In genomic region chr11:126307706-126308105, GRCh38 we compare ENCODE assay signal across 9 cellular contexts. TPM values are rescaled to one million over a fixed set of nuclear protein-coding genes. Genes with fewer than 3 reads are reported as not detected.
DNase-seq lines count a peak whose midpoint lies in the region; ATAC-seq, FAIRE-seq and TF ChIP-seq lines count a peak whose summit lies in the region.
"Had no signal": no experiment of that assay in that cellular context is flagged by ENCODE, and none has a peak within 500 bp of the region (broad histone marks: within the 10 kb centered on the region; RNA-seq: fewer than 3 reads in every experiment).

No MANE protein-coding gene starts in this region.

- CTCF ChIA-PET in H1 (lab: Charles Lee; ENCODE audit: partially characterized antibody), result interaction anchor here (0.6 to 4.8 kb wide), 15 partner anchors 9 to 591 kb away, joined by 3 to 24 read pairs (median 4); no protein-coding TSS in a partner anchor

- H2AK5ac ChIP-seq in H1 (ENCODE audit: low read depth, low read length), result no peak overlapping the region

- H3K23me2 ChIP-seq in H1 (ENCODE audit: low read depth, low read length), result peaks cover 3% of the 10 kb centered on the region

- H3K56ac ChIP-seq in H1 (replicated peaks; ENCODE audit: insufficient read length, low read depth, low read length), result no peak overlapping the region

- TF ChIP-seq CTCF in H1 (IDR thresholded peaks at IDR 0.05; ENCODE audit: control extremely low read depth in 1 of 3, insufficient read depth in 1 of 3, low read depth in 1 of 3, low read length in 3 of 3), result peak; percentile 13 to 70 (median 58)
- no peak for TF ChIP-seq CTCF in gastrocnemius medialis (IDR thresholded peaks at IDR 0.05 in 4 of 5, conservative IDR thresholded peaks at IDR 0.05 in 1 of 5)
- TF ChIP-seq CTCF in thyroid gland (IDR thresholded peaks at IDR 0.05), result no peak

- intact Hi-C loops in gastrocnemius medialis (cut with DNase I; ENCODE audit: low total_unique reads) (loop anchor here (5.0 kb wide), 1 partner anchor 50 kb away; the partner anchor contains the start of gene ST3GAL4), thyroid gland (cut with DNase I) (no loop called here), cardiac septum (cut with DNase I) (loop anchor here (10.0 kb wide), 1 partner anchor 687 kb away; no protein-coding TSS in a partner anchor)

- peaks cover 0 to 5% (median 2%) of the 10 kb centered on the region in 4 experiments; a peak in 4 of 7 replicates for H3K4me1 ChIP-seq in H1 (replicated peaks in 1 of 4; ENCODE audit: control insufficient read depth in 3 of 4, insufficient read depth in 4 of 4, low read length in 3 of 4)
- H3K4me1 ChIP-seq in gastrocnemius medialis, result peaks cover 22 to 43% of the 10 kb centered on the region in 2 donors
- peaks cover 6 to 10% of the 10 kb centered on the region in 2 donors for H3K4me1 ChIP-seq in thyroid gland

- in situ Hi-C loops in gastrocnemius medialis (cut with MboI; ENCODE audit: low sequenced_read_pairs in 4 of 4), result loop anchor here in 1 of 4 donors (25.0 kb wide), 1 partner anchor 180 kb away; no protein-coding TSS in a partner anchor

- no peak overlapping the region for H2AFZ ChIP-seq in H1 (ENCODE audit: low read length)

- peak; percentile 48 for FAIRE-seq in H1 (lab: Jason Lieb, UNC)

- H2BK15ac ChIP-seq in H1 (ENCODE audit: low read length), result no peak overlapping the region

- H3K36me3 ChIP-seq in H1 (ENCODE audit: control insufficient read depth in 2 of 4, insufficient read depth in 4 of 4, low read length in 3 of 4), result peaks cover 0 to 3% (median 2%) of the 10 kb centered on the region in 4 experiments; a peak in 2 of 8 replicates
- H3K36me3 ChIP-seq in gastrocnemius medialis, result no peaks in the 10 kb centered on the region
- H3K36me3 ChIP-seq in thyroid gland, result no peaks in the 10 kb centered on the region

- peak overlapping the region; percentile 5 for H3K4me3 Mint-ChIP-seq in activated naive CD4-positive, alpha-beta T cell treated with anti-CD3 and anti-CD28 coated beads, Interleukin-2, amount 50 U/mL, for 24 hours
- H3K4me3 Mint-ChIP-seq: dendritic cell treated with granulocyte-macrophage colony-stimulating factor and Interleukin-4, amounts not matched to agents 40 ng/mL and 50 ng/mL, for 4 days had no signal

- H3K27ac ChIP-seq in H1 (ENCODE audit: low read depth, low read length), result no peak overlapping the region
- peak overlapping the region in 3 of 4 donors; percentile 72 to 79 (median 79) for H3K27ac ChIP-seq in gastrocnemius medialis
- H3K27ac ChIP-seq in thyroid gland, result no peak overlapping the region

- TF ChIP-seq RAD21 in H1 (IDR thresholded peaks at IDR 0.05 in 1 of 2, conservative IDR thresholded peaks at IDR 0.05 in 1 of 2; ENCODE audit: low read depth in 2 of 2, low read length in 2 of 2), result peak; percentile 55 to 70

- H4K20me1 ChIP-seq in H1 (replicated peaks in 1 of 2; ENCODE audit: control insufficient read depth in 1 of 2, insufficient read depth in 2 of 2, low read length in 2 of 2), result peaks cover 0 to 1% of the 10 kb centered on the region in 2 experiments

- peaks cover 0 to 10% of the 10 kb centered on the region in 2 experiments; a peak in 2 of 4 replicates for H3K79me2 ChIP-seq in H1 (ENCODE audit: control insufficient read depth in 1 of 2, insufficient read depth in 2 of 2, low read length in 2 of 2)

- ATAC-seq in gastrocnemius medialis, result no peak

- TF ChIP-seq EP300 in H1 (IDR thresholded peaks at IDR 0.05; ENCODE audit: borderline replicate concordance in 1 of 2, low read depth in 2 of 2, low read length in 2 of 2), result no peak

- no peak overlapping the region for H2BK20ac ChIP-seq in H1 (ENCODE audit: low read length)

- POLR2A ChIA-PET in H1 (lab: Charles Lee; ENCODE audit: partially characterized antibody), result interaction anchor here (0.7 to 0.9 kb wide), 2 partner anchors 23 to 38 kb away, joined by 3 to 5 read pairs; no protein-coding TSS in a partner anchor

- H3K36me3 Mint-ChIP-seq in activated naive CD4-positive, alpha-beta T cell treated with anti-CD3 and anti-CD28 coated beads, Interleukin-2, amount 50 U/mL, for 24 hours, result peaks cover 6% of the 10 kb centered on the region

- no peaks in the 10 kb centered on the region for H3K27me3 ChIP-seq in H1 (replicated peaks in 1 of 4; ENCODE audit: control insufficient read depth in 3 of 4, extremely low read depth in 1 of 4, insufficient read depth in 3 of 4, low read length in 3 of 4)
- no peaks in the 10 kb centered on the region for H3K27me3 ChIP-seq in gastrocnemius medialis
- H3K27me3 ChIP-seq in thyroid gland, result no peaks in the 10 kb centered on the region

- no peak overlapping the region for H3K4me2 ChIP-seq in H1 (ENCODE audit: insufficient read depth in 1 of 2, low read depth in 2 of 2, low read length in 2 of 2)

- H2BK5ac ChIP-seq in H1 (ENCODE audit: low read depth, low read length), result no peak overlapping the region

- H3K18ac ChIP-seq in H1 (ENCODE audit: extremely low read depth, low read length), result no peak overlapping the region

- H3K4me3 ChIP-seq in H1 (ENCODE audit: extremely low read depth in 1 of 4, insufficient read depth in 2 of 4, low read depth in 3 of 4, low read length in 4 of 4), result no peak overlapping the region
- no peak overlapping the region for H3K4me3 ChIP-seq in gastrocnemius medialis
- no peak overlapping the region for H3K4me3 ChIP-seq in thyroid gland (replicated peaks in 1 of 3)

- H3K4ac ChIP-seq in H1 (replicated peaks; ENCODE audit: insufficient read length, low read depth, low read length), result no peak overlapping the region

- H3K14ac ChIP-seq in H1 (ENCODE audit: insufficient read length), result no peak overlapping the region

- peaks cover 2% of the 10 kb centered on the region; the same call in 1 of the 2 replicates for H3K79me1 ChIP-seq in H1 (ENCODE audit: low read depth, low read length)

- H4K8ac ChIP-seq in H1 (ENCODE audit: extremely low read depth, insufficient read depth, low read length), result no peak overlapping the region

- no peak overlapping the region for H4K91ac ChIP-seq in H1 (replicated peaks; ENCODE audit: insufficient read length, low read length)

- H3K9me3 ChIP-seq in H1 (ENCODE audit: insufficient read depth in 2 of 2, low read depth in 1 of 2, low read length in 1 of 2) (no peaks in the 10 kb centered on the region), gastrocnemius medialis (no peaks in the 10 kb centered on the region), thyroid gland (no peaks in the 10 kb centered on the region)

- TF ChIP-seq POLR2A in H1 (IDR thresholded peaks at IDR 0.05; ENCODE audit: control extremely low read depth in 1 of 2, low read depth in 2 of 2, low read length in 2 of 2), result no peak
- no peak for TF ChIP-seq POLR2A in gastrocnemius medialis (IDR thresholded peaks at IDR 0.05)
- no peak for TF ChIP-seq POLR2A in thyroid gland (IDR thresholded peaks at IDR 0.05)

- WGBS in H1 (ENCODE audit: extremely low coverage in 1 of 2, insufficient coverage in 1 of 2, insufficient read length in 1 of 2, insufficient replicate concordance in 2 of 2, low coverage in 1 of 2, low lambda C conversion rate in 2 of 2, missing lambda C conversion rate in 1 of 2), 2 experiments, result 60% methylated on average over 5 of the region's 5 CpGs; no CpG with 5 or more reads in 1 of the 2 experiments
- 47 to 54% methylated on average over 5 of the region's 5 CpGs for WGBS in thyroid gland, 2 donors

- no peak overlapping the region for H3K23ac ChIP-seq in H1 (ENCODE audit: insufficient read length)

- no peaks in the 10 kb centered on the region for H3K9me3 Mint-ChIP-seq in activated naive CD4-positive, alpha-beta T cell treated with anti-CD3 and anti-CD28 coated beads, Interleukin-2, amount 50 U/mL, for 24 hours
- H3K9me3 Mint-ChIP-seq: dendritic cell treated with granulocyte-macrophage colony-stimulating factor and Interleukin-4, amounts not matched to agents 40 ng/mL and 50 ng/mL, for 4 days had no signal

- peak overlapping the region; percentile 11 for H3K27ac Mint-ChIP-seq in activated naive CD4-positive, alpha-beta T cell treated with anti-CD3 and anti-CD28 coated beads, Interleukin-2, amount 50 U/mL, for 24 hours
- H3K27ac Mint-ChIP-seq: dendritic cell treated with granulocyte-macrophage colony-stimulating factor and Interleukin-4, amounts not matched to agents 40 ng/mL and 50 ng/mL, for 4 days had no signal

- no peak overlapping the region for H2BK12ac ChIP-seq in H1 (ENCODE audit: low read depth, low read length)

- no peaks in the 10 kb centered on the region for H3K27me3 Mint-ChIP-seq in activated naive CD4-positive, alpha-beta T cell treated with anti-CD3 and anti-CD28 coated beads, Interleukin-2, amount 50 U/mL, for 24 hours
- H3K27me3 Mint-ChIP-seq: dendritic cell treated with granulocyte-macrophage colony-stimulating factor and Interleukin-4, amounts not matched to agents 40 ng/mL and 50 ng/mL, for 4 days had no signal

- H3K4me1 Mint-ChIP-seq in activated naive CD4-positive, alpha-beta T cell treated with anti-CD3 and anti-CD28 coated beads, Interleukin-2, amount 50 U/mL, for 24 hours, result peaks cover 63% of the 10 kb centered on the region

- no peak overlapping the region for H4K5ac ChIP-seq in H1 (ENCODE audit: insufficient read length, low read depth, low read length)

- H3K9ac ChIP-seq in H1 (replicated peaks in 1 of 4; ENCODE audit: extremely low read depth in 1 of 4, low read depth in 3 of 4, low read length in 3 of 4), result no peak overlapping the region

- H2BK120ac ChIP-seq in H1 (replicated peaks; ENCODE audit: low read depth, low read length), result no peak overlapping the region

- DNase-seq in activated naive CD4-positive, alpha-beta T cell treated with anti-CD3 and anti-CD28 coated beads, Interleukin-2, amount 50 U/mL, for 16 hours, result no peak
- DNase-seq in NCI-H526 (lab: John Stamatoyannopoulos, UW), result peak; percentile 67 to 84
- peak in 1 of 2 experiments; percentile 59 for DNase-seq in H1 (ENCODE audit: low read depth in 1 of 2, low spot score in 2 of 2)
- DNase-seq in gastrocnemius medialis, result no peak
- no peak for DNase-seq in thyroid gland
- no peak for DNase-seq in activated CD4-positive, alpha-beta T cell treated with anti-CD3 and anti-CD28 coated beads, Interleukin-2, amount 50 U/mL, for 1 hour
- no peak for DNase-seq in cardiac septum (ENCODE audit: low spot score)

RNA-seq across cellular contexts. Expression of gene DCPS, which starts 3.8 kb away (rescaled TPM):
- total RNA-seq in H1 (2021; fragmentation: NEBNext Ultra II Directional; extraction: Animal tissue kit (Norgen Biotek cat#: 25700)), result 24.6 and 24.8 TPM in 2 replicates
- polyA plus RNA-seq in H1 (2011; rRNA removed), result 55.2 and 61.9 TPM in 2 replicates
- 44.4 TPM for polyA plus RNA-seq in H1 (2011; cell fraction: cytosol; rRNA removed)
- polyA plus RNA-seq in H1 (2011; cell fraction: nucleus; rRNA removed), result 28.9 TPM
- 28.4 to 32.8 TPM (median 30.1 TPM) in 4 replicates for polyA plus RNA-seq in H1 (2012, experiment 1 of 2)
- polyA plus RNA-seq in H1 (2012, experiment 2 of 2), result 31.6 TPM
- 18.1 TPM for polyA plus RNA-seq in H1 (2013, experiment 1 of 2)
- 19.4 TPM for polyA plus RNA-seq in H1 (2013, experiment 2 of 2)
- 17.7 and 19.4 TPM in 2 replicates for polyA minus RNA-seq in H1 (2011; rRNA and poly(A)+ RNA removed)
- polyA minus RNA-seq in H1 (2011; cell fraction: cytosol; rRNA and poly(A)+ RNA removed), result 15.3 TPM
- 11.9 TPM for polyA minus RNA-seq in H1 (2011; cell fraction: nucleus; rRNA and poly(A)+ RNA removed)
- total RNA-seq in gastrocnemius medialis (10 to 100 TPM in 3 of 4 donors, 1 to 10 TPM in 1; 9.8 to 23.1 (median 11.5) TPM), thyroid gland (10 to 100 TPM in 3 of 4 donors, 1 to 10 TPM in 1; 6.1 to 18.9 (median 13.9) TPM), cardiac septum (9.9 TPM)

RNA-seq across cellular contexts. Expression of gene TIRAP, which starts 24.8 kb away (rescaled TPM):
- total RNA-seq in H1 (2021; fragmentation: NEBNext Ultra II Directional; extraction: Animal tissue kit (Norgen Biotek cat#: 25700)), result 4.5 and 5.3 TPM in 2 replicates
- 5.3 and 5.6 TPM in 2 replicates for polyA plus RNA-seq in H1 (2011; rRNA removed)
- 3.8 TPM for polyA plus RNA-seq in H1 (2011; cell fraction: cytosol; rRNA removed)
- polyA plus RNA-seq in H1 (2011; cell fraction: nucleus; rRNA removed), result 5.1 TPM
- polyA plus RNA-seq in H1 (2012, experiment 1 of 2), result 4.2 to 5.7 TPM (median 5.0 TPM) in 4 replicates
- polyA plus RNA-seq in H1 (2012, experiment 2 of 2), result 3.6 TPM
- polyA plus RNA-seq in H1 (2013, experiment 1 of 2), result 4.1 TPM
- 3.9 TPM for polyA plus RNA-seq in H1 (2013, experiment 2 of 2)
- polyA minus RNA-seq in H1 (2011; rRNA and poly(A)+ RNA removed), result 5.4 and 5.7 TPM in 2 replicates
- polyA minus RNA-seq in H1 (2011; cell fraction: cytosol; rRNA and poly(A)+ RNA removed), result 5.2 TPM
- 4.5 TPM for polyA minus RNA-seq in H1 (2011; cell fraction: nucleus; rRNA and poly(A)+ RNA removed)
- total RNA-seq in gastrocnemius medialis (1 to 10 TPM; 4.5 to 5.8 (median 5.6) TPM), thyroid gland (10 to 100 TPM in 2 of 4 donors, 1 to 10 TPM in 2; 9.2 to 13.1 (median 10.1) TPM), cardiac septum (8.4 TPM)

RNA-seq across cellular contexts. Expression of gene FOXRED1, which starts 38.8 kb away (rescaled TPM):
- total RNA-seq in H1 (2021; fragmentation: NEBNext Ultra II Directional; extraction: Animal tissue kit (Norgen Biotek cat#: 25700)), result 48.5 and 48.8 TPM in 2 replicates
- 99.4 and 110 TPM in 2 replicates for polyA plus RNA-seq in H1 (2011; rRNA removed)
- polyA plus RNA-seq in H1 (2011; cell fraction: cytosol; rRNA removed), result 87.2 TPM
- polyA plus RNA-seq in H1 (2011; cell fraction: nucleus; rRNA removed), result 108 TPM
- polyA plus RNA-seq in H1 (2012, experiment 1 of 2), result 57.3 to 75.9 TPM (median 66.6 TPM) in 4 replicates
- polyA plus RNA-seq in H1 (2012, experiment 2 of 2), result 58.1 TPM
- 25.4 TPM for polyA plus RNA-seq in H1 (2013, experiment 1 of 2)
- polyA plus RNA-seq in H1 (2013, experiment 2 of 2), result 24.5 TPM
- polyA minus RNA-seq in H1 (2011; rRNA and poly(A)+ RNA removed), result 57.4 and 64.3 TPM in 2 replicates
- polyA minus RNA-seq in H1 (2011; cell fraction: cytosol; rRNA and poly(A)+ RNA removed), result 23.3 TPM
- 33.1 TPM for polyA minus RNA-seq in H1 (2011; cell fraction: nucleus; rRNA and poly(A)+ RNA removed)
- total RNA-seq in gastrocnemius medialis (10 to 100 TPM; 12.5 to 20.8 (median 16.2) TPM), thyroid gland (10 to 100 TPM; 13.3 to 25.8 (median 20.2) TPM), cardiac septum (23.0 TPM)

RNA-seq across cellular contexts. Expression of gene SRPRA, which starts 39.0 kb away (rescaled TPM):
- 54.3 and 57.6 TPM in 2 replicates for total RNA-seq in H1 (2021; fragmentation: NEBNext Ultra II Directional; extraction: Animal tissue kit (Norgen Biotek cat#: 25700))
- polyA plus RNA-seq in H1 (2011; rRNA removed), result 60.3 and 62.0 TPM in 2 replicates
- 47.0 TPM for polyA plus RNA-seq in H1 (2011; cell fraction: cytosol; rRNA removed)
- polyA plus RNA-seq in H1 (2011; cell fraction: nucleus; rRNA removed), result 133 TPM
- polyA plus RNA-seq in H1 (2012, experiment 1 of 2), result 44.9 to 61.6 TPM (median 54.0 TPM) in 4 replicates
- 33.8 TPM for polyA plus RNA-seq in H1 (2012, experiment 2 of 2)
- polyA plus RNA-seq in H1 (2013, experiment 1 of 2), result 57.6 TPM
- 61.9 TPM for polyA plus RNA-seq in H1 (2013, experiment 2 of 2)
- polyA minus RNA-seq in H1 (2011; rRNA and poly(A)+ RNA removed), result 87.4 and 98.9 TPM in 2 replicates
- polyA minus RNA-seq in H1 (2011; cell fraction: cytosol; rRNA and poly(A)+ RNA removed), result 37.5 TPM
- 101 TPM for polyA minus RNA-seq in H1 (2011; cell fraction: nucleus; rRNA and poly(A)+ RNA removed)
- total RNA-seq in gastrocnemius medialis (100 to 1,000 TPM in 1 of 4 donors, 10 to 100 TPM in 3; 72.3 to 101 (median 79.4) TPM), thyroid gland (100 to 1,000 TPM in 3 of 4 donors, 10 to 100 TPM in 1; 95.3 to 153 (median 125) TPM), cardiac septum (77.4 TPM)

RNA-seq across cellular contexts. Expression of gene ST3GAL4, which starts 47.8 kb away (rescaled TPM):
- total RNA-seq in H1 (2021; fragmentation: NEBNext Ultra II Directional; extraction: Animal tissue kit (Norgen Biotek cat#: 25700)), result 15.6 and 16.0 TPM in 2 replicates
- polyA plus RNA-seq in H1 (2011; rRNA removed), result 20.0 and 21.0 TPM in 2 replicates
- polyA plus RNA-seq in H1 (2011; cell fraction: cytosol; rRNA removed), result 18.8 TPM
- polyA plus RNA-seq in H1 (2011; cell fraction: nucleus; rRNA removed), result 27.9 TPM
- 12.9 to 18.6 TPM (median 15.3 TPM) in 4 replicates for polyA plus RNA-seq in H1 (2012, experiment 1 of 2)
- polyA plus RNA-seq in H1 (2012, experiment 2 of 2), result 18.2 TPM
- polyA plus RNA-seq in H1 (2013, experiment 1 of 2), result 12.5 TPM
- 12.9 TPM for polyA plus RNA-seq in H1 (2013, experiment 2 of 2)
- 15.7 and 16.0 TPM in 2 replicates for polyA minus RNA-seq in H1 (2011; rRNA and poly(A)+ RNA removed)
- polyA minus RNA-seq in H1 (2011; cell fraction: cytosol; rRNA and poly(A)+ RNA removed), result 5.8 TPM
- polyA minus RNA-seq in H1 (2011; cell fraction: nucleus; rRNA and poly(A)+ RNA removed), result 14.6 TPM
- total RNA-seq in gastrocnemius medialis (10 to 100 TPM in 2 of 4 donors, 1 to 10 TPM in 2; 3.4 to 12.4 (median 9.6) TPM), thyroid gland (10 to 100 TPM in 3 of 4 donors, 1 to 10 TPM in 1; 5.3 to 33.9 (median 26.4) TPM), cardiac septum (55.1 TPM)

Comparison
In these comparisons a context has a peak if more than half of its experiments do, and no peak if none do; other contexts are left out.
1. DNase-seq: peak in NCI-H526 (2 of 2); none in activated naive CD4-positive, alpha-beta T cell treated with anti-CD3 and anti-CD28 coated beads, Interleukin-2, amount 50 U/mL, for 16 hours (single experiment), gastrocnemius medialis (0 of 2), thyroid gland (0 of 2), activated CD4-positive, alpha-beta T cell treated with anti-CD3 and anti-CD28 coated beads, Interleukin-2, amount 50 U/mL, for 1 hour (single experiment) and cardiac septum (single experiment).
2. H3K27ac ChIP-seq: peak in gastrocnemius medialis (3 of 4); none in H1 (single experiment) and thyroid gland (0 of 3).
3. CTCF ChIP-seq: peak in H1 (3 of 3); none in gastrocnemius medialis (0 of 5) and thyroid gland (0 of 6).